8 cellular contexts compared by ENCODE assay signal in the genomic region with DNA sequence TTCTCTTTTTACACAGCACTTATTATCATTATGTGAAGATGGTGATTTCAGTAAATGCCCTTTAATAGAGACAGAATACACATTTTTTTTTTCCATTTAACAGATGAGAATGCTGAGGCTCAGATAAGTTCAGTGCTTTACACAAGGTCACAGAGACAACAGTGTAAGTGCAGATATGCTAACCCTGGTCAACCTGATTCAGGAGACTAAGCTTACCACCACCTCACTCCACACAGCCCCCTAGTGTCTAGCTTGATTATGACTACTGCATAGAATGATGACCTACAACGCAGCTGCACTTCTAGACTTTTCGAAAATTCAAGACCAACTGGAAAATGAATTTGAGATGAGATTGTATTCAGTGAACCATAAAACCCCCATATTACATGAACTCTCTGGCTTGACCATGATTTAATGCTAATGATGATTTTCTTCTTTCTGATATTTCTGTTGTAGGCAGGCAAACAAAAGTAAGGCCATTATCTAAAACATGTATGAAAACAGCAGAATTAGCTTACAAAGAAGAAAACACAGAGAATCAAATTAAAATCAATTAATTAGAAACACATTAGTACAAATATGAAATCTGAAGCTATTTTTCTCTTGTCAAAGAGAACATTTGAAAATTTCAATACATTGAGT.
DNase-seq lines count a peak whose midpoint lies in the region; ATAC-seq and TF ChIP-seq lines count a peak whose summit lies in the region.

No MANE protein-coding gene starts in this region.

- H3K4me1 ChIP-seq in heart right ventricle = no peaks in the 10 kb centered on the region
- H3K4me1 ChIP-seq in upper lobe of right lung = no peaks in the 10 kb centered on the region

- TF ChIP-seq POLR2A in erythroblast (IDR thresholded peaks at IDR 0.05; ENCODE audit: low read length) = no peak

- intact Hi-C loops in heart right ventricle (cut with DNase I) = loop anchor here in 2 of 10 donors (10.0 kb wide), 2 partner anchors 210 to 1310 kb away; a partner anchor contains a TSS
- intact Hi-C loops in Right ventricle myocardium inferior (cut with DNase I) = no loop called here
- intact Hi-C loops in upper lobe of right lung (cut with DNase I) = no loop called here

- H3K36me3 ChIP-seq in heart right ventricle = no peaks in the 10 kb centered on the region
- H3K36me3 ChIP-seq in upper lobe of right lung = no peaks in the 10 kb centered on the region

- ATAC-seq in heart right ventricle = no peak
- ATAC-seq in Right ventricle myocardium inferior = no peak
- peak; percentile 93 for ATAC-seq in upper lobe of right lung

- H3K9me3 ChIP-seq in heart right ventricle (peaks cover 0 to 2% (median 0%) of the 10 kb centered on the region in 11 donors), upper lobe of right lung (no peaks in the 10 kb centered on the region)

- H3K27me3 ChIP-seq in heart right ventricle (no peaks in the 10 kb centered on the region), upper lobe of right lung (no peaks in the 10 kb centered on the region)

- 91 to 92% methylated on average over 2 of the region's 2 CpGs for whole genome bisulfite sequencing in heart right ventricle, 2 donors

- TF ChIP-seq CTCF in heart right ventricle (IDR thresholded peaks at IDR 0.05) (peak in 6 of 9 donors; percentile 4 to 46 (median 23)), upper lobe of right lung (IDR thresholded peaks at IDR 0.05) (peak; percentile 43)

- H3K27ac ChIP-seq in heart right ventricle = no peak overlapping the region
- H3K27ac ChIP-seq in upper lobe of right lung = no peak overlapping the region

- DNase-seq in heart right ventricle (no peak), Right ventricle myocardium inferior (ENCODE audit: missing footprints) (no peak), LHCN-M2 (ENCODE audit: low read depth) (peak; percentile 24), erythroblast (lab: John Stamatoyannopoulos, UW) (peak; percentile 4 to 25), upper lobe of right lung (no peak), NCI-H1105 (lab: John Stamatoyannopoulos, UW) (no peak), C1 segment of cervical spinal cord (lab: John Stamatoyannopoulos, UW) (no peak)
- DNase-seq in activated CD4-positive, alpha-beta T cell treated with anti-CD3 and anti-CD28 coated beads, Interleukin-2, amount 50 U/mL, for 48 hours = no peak

- H3K4me3 ChIP-seq in heart right ventricle (no peak overlapping the region), upper lobe of right lung (no peak overlapping the region)

Comparison
In these comparisons a context has a peak if more than half of its experiments do, and no peak if none do; other contexts are left out.
1. DNase-seq: peak in LHCN-M2 (single experiment) and erythroblast (2 of 2); none in heart right ventricle (0 of 2), Right ventricle myocardium inferior (single experiment), upper lobe of right lung (single experiment), NCI-H1105 (single experiment), C1 segment of cervical spinal cord (0 of 14) and activated CD4-positive, alpha-beta T cell treated with anti-CD3 and anti-CD28 coated beads, Interleukin-2, amount 50 U/mL, for 48 hours (0 of 2).